In the genomic region with DNA sequence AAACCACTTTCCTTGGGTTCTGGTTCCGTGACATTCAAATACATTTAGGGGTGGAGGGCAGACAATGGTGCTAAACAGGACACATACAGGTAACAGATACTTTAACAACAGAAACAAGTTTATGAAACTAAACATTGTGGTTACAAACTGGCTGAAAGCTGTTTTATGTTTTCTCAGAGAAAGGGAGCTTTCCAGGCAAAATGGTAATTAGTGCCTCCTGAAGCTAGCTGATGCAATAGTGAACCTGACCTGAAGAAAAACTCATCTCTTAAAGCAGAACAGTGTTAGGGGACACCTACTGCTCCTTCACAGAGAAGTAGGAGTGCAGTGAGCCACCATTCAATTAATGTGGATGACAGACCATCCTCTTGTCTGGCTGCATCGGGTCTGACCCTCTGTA, we compare ENCODE assay signal across 18 cellular contexts.
DNase-seq lines count a peak whose midpoint lies in the region; ATAC-seq, FAIRE-seq and TF ChIP-seq lines count a peak whose summit lies in the region.
"Had no signal": no experiment of that assay in that cellular context is flagged by ENCODE, and none has a peak within 500 bp of the region (broad histone marks: within the 10 kb centered on the region; RNA-seq: fewer than 3 reads in every experiment).

No MANE protein-coding gene starts in this region.

- intact Hi-C loops in GM12878 (cut with micrococcal nuclease; ENCODE audit: unreplicated experiment) (no loop called here), stomach (cut with DNase I; ENCODE audit: low total_unique reads) (no loop called here)

- POLR2A ChIA-PET in GM12878 (lab: Charles Lee) = no interaction called here

- TF ChIP-seq CTCF in GM12878 (IDR thresholded peaks at IDR 0.05 in 2 of 3, conservative IDR thresholded peaks at IDR 0.05 in 1 of 3; ENCODE audit: control insufficient read depth in 2 of 3, extremely low read depth in 1 of 3, insufficient read depth in 1 of 3, low read depth in 3 of 3, low read length in 3 of 3) = no peak
- TF ChIP-seq CTCF in stomach (IDR thresholded peaks at IDR 0.05) = no peak

- FAIRE-seq in GM12878 (lab: Jason Lieb, UNC) (no peak), H54 (lab: Jason Lieb, UNC) (no peak)

- H3K4me3 ChIP-seq in GM12878 = no peak overlapping the region
- H3K4me3 ChIP-seq in stomach = no peak overlapping the region
- H3K4me3 ChIP-seq: left ventricle myocardium inferior, sigmoid colon had no signal

- no peaks in the 10 kb centered on the region for H3K36me3 ChIP-seq in GM12878 (ENCODE audit: control insufficient read depth in 2 of 2, insufficient read depth in 2 of 2, low read length in 1 of 2)
- H3K36me3 ChIP-seq in stomach = no peaks in the 10 kb centered on the region
- H3K36me3 ChIP-seq: left ventricle myocardium inferior, sigmoid colon had no signal

- H3K9me3 ChIP-seq in GM12878 (replicated peaks; ENCODE audit: control insufficient read depth, insufficient read depth, low read length) (no peaks in the 10 kb centered on the region), stomach (no peaks in the 10 kb centered on the region)
- H3K9me3 ChIP-seq: sigmoid colon had no signal

- H3K27me3 ChIP-seq in GM12878 (replicated peaks in 1 of 2; ENCODE audit: control insufficient read depth in 2 of 2, insufficient read depth in 2 of 2, low read length in 1 of 2) = no peaks in the 10 kb centered on the region
- H3K27me3 ChIP-seq in stomach = no peaks in the 10 kb centered on the region
- H3K27me3 ChIP-seq: sigmoid colon had no signal

- 46% methylated on average over 2 of the region's 2 CpGs for WGBS in GM12878 (ENCODE audit: insufficient coverage, insufficient replicate concordance, low lambda C conversion rate, missing lambda C conversion rate)
- 83 to 93% (median 90%) methylated on average over 2 of the region's 2 CpGs for WGBS in stomach, 5 donors

- no peak for TF ChIP-seq POLR2A in GM12878 (IDR thresholded peaks at IDR 0.05; ENCODE audit: low read depth, low read length)
- TF ChIP-seq POLR2A in stomach (IDR thresholded peaks at IDR 0.05) = no peak
- no peak for TF ChIP-seq POLR2A in H54 (IDR thresholded peaks at IDR 0.05; ENCODE audit: low read depth, low read length)

- H3K79me2 ChIP-seq in GM12878 (ENCODE audit: control insufficient read depth, insufficient read depth, low read length) = no peaks in the 10 kb centered on the region

- H3K9ac ChIP-seq in GM12878 (ENCODE audit: control insufficient read depth, insufficient read depth, low read length) = no peak overlapping the region

- H3K27ac ChIP-seq in GM12878 (ENCODE audit: control insufficient read depth, insufficient read depth) = no peak overlapping the region
- no peak overlapping the region for H3K27ac ChIP-seq in stomach
- H3K27ac ChIP-seq: epithelial cell of prostate, left ventricle myocardium inferior, RWPE1, sigmoid colon had no signal

- in situ Hi-C loops in GM12878 (cut with MboI) = no loop called here

- H3K4me2 ChIP-seq in GM12878 (ENCODE audit: control insufficient read depth, insufficient read depth) = no peak overlapping the region

- RAD21 ChIA-PET in GM12878 (lab: Charles Lee; ENCODE audit: unreplicated experiment) = no interaction called here

- BruUV-seq in GM12878 (replicated peaks; lab: Mats Ljungman, UMichigan) = no TSS peak

- TF ChIP-seq EP300 in GM12878 (IDR thresholded peaks at IDR 0.05; ENCODE audit: borderline replicate concordance in 1 of 2, control insufficient read depth in 1 of 2, low read depth in 2 of 2, low read length in 2 of 2) (no peak), stomach (IDR thresholded peaks at IDR 0.05) (no peak)

- H2AFZ ChIP-seq in GM12878 (ENCODE audit: control insufficient read depth, low read depth, low read length) = no peak overlapping the region

- no peaks in the 10 kb centered on the region for H4K20me1 ChIP-seq in GM12878 (ENCODE audit: control insufficient read depth, insufficient read depth)

- CTCF ChIA-PET in GM12878 (lab: Yijun Ruan, JAX) = no interaction called here

- H3K4me1 ChIP-seq in GM12878 (ENCODE audit: control insufficient read depth, insufficient read depth, low read length) (no peaks in the 10 kb centered on the region), stomach (peaks cover 0 to 6% (median 3%) of the 10 kb centered on the region in 4 donors)
- H3K4me1 ChIP-seq: left ventricle myocardium inferior, sigmoid colon had no signal

- SMC1A ChIA-PET in GM12878 (lab: Charles Lee; ENCODE audit: uncharacterized antibody, unreplicated experiment) = no interaction called here

- DNase-seq in GM12878 (ENCODE audit: low read depth, low spot score) (no peak), HuH-7 (ENCODE audit: low spot score) (no peak), stomach (no peak), H54 (ENCODE audit: insufficient read length, low spot score) (no peak)
- DNase-seq in stimulated activated CD4-positive, alpha-beta T cell treated with anti-CD3 and anti-CD28 coated beads, Interleukin-4, amount 100 ng/mL, for 1 hour = no peak
- DNase-seq: activated T-cell treated with anti-CD3 and anti-CD28 coated beads, Interleukin-2, amount 50 U/mL, for 24 hours; CD4-positive, CD25-positive, alpha-beta regulatory T cell; DMS79; foreskin melanocyte; left ventricle myocardium inferior; NCI-H1417; sigmoid colon; SW 1271 had no signal

- TF ChIP-seq RAD21 in GM12878 (IDR thresholded peaks at IDR 0.05; ENCODE audit: insufficient read depth, low read depth, low read length) = no peak

- ATAC-seq in GM18499 (IDR thresholded peaks at IDR 0.05; ENCODE audit: insufficient read depth, unreplicated experiment) (peak; percentile 56), GM21576 (IDR thresholded peaks at IDR 0.05; ENCODE audit: unreplicated experiment) (peak; percentile 56), HG02973 (IDR thresholded peaks at IDR 0.05; ENCODE audit: unreplicated experiment) (peak; percentile 76), GM12878 (peak; percentile 55)

TF ChIP-seq in GM12878, 131 proteins besides CTCF, POLR2A, EP300 and RAD21 (continues in another document):
- TF ChIP-seq, protein P1, sequence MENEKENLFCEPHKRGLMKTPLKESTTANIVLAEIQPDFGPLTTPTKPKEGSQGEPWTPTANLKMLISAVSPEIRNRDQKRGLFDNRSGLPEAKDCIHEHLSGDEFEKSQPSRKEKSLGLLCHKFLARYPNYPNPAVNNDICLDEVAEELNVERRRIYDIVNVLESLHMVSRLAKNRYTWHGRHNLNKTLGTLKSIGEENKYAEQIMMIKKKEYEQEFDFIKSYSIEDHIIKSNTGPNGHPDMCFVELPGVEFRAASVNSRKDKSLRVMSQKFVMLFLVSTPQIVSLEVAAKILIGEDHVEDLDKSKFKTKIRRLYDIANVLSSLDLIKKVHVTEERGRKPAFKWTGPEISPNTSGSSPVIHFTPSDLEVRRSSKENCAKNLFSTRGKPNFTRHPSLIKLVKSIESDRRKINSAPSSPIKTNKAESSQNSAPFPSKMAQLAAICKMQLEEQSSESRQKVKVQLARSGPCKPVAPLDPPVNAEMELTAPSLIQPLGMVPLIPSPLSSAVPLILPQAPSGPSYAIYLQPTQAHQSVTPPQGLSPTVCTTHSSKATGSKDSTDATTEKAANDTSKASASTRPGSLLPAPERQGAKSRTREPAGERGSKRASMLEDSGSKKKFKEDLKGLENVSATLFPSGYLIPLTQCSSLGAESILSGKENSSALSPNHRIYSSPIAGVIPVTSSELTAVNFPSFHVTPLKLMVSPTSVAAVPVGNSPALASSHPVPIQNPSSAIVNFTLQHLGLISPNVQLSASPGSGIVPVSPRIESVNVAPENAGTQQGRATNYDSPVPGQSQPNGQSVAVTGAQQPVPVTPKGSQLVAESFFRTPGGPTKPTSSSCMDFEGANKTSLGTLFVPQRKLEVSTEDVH (IDR thresholded peaks at IDR 0.05; ENCODE audit: low read depth, partially characterized antibody) = no peak
- TF ChIP-seq YBX1 (IDR thresholded peaks at IDR 0.05) (no peak), ZZZ3 (IDR thresholded peaks at IDR 0.05; ENCODE audit: control insufficient read depth, insufficient read length, low read depth) (no peak), SREBF2 (IDR thresholded peaks at IDR 0.05; ENCODE audit: low read length) (no peak), MEF2A (IDR thresholded peaks at IDR 0.05; ENCODE audit: insufficient read depth, low read depth, low read length) (no peak), KLF5 (IDR thresholded peaks at IDR 0.05; ENCODE audit: partially characterized antibody) (no peak), MYB (IDR thresholded peaks at IDR 0.05; ENCODE audit: borderline replicate concordance, low read depth, low read length) (no peak), SMARCA5 (IDR thresholded peaks at IDR 0.05) (no peak)
- TF ChIP-seq, protein P2, sequence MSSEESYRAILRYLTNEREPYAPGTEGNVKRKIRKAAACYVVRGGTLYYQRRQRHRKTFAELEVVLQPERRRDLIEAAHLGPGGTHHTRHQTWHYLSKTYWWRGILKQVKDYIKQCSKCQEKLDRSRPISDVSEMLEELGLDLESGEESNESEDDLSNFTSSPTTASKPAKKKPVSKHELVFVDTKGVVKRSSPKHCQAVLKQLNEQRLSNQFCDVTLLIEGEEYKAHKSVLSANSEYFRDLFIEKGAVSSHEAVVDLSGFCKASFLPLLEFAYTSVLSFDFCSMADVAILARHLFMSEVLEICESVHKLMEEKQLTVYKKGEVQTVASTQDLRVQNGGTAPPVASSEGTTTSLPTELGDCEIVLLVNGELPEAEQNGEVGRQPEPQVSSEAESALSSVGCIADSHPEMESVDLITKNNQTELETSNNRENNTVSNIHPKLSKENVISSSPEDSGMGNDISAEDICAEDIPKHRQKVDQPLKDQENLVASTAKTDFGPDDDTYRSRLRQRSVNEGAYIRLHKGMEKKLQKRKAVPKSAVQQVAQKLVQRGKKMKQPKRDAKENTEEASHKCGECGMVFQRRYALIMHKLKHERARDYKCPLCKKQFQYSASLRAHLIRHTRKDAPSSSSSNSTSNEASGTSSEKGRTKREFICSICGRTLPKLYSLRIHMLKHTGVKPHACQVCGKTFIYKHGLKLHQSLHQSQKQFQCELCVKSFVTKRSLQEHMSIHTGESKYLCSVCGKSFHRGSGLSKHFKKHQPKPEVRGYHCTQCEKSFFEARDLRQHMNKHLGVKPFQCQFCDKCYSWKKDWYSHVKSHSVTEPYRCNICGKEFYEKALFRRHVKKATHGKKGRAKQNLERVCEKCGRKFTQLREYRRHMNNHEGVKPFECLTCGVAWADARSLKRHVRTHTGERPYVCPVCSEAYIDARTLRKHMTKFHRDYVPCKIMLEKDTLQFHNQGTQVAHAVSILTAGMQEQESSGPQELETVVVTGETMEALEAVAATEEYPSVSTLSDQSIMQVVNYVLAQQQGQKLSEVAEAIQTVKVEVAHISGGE (CRISPR knock-in tag; IDR thresholded peaks at IDR 0.05) = no peak
- TF ChIP-seq, protein P3, sequence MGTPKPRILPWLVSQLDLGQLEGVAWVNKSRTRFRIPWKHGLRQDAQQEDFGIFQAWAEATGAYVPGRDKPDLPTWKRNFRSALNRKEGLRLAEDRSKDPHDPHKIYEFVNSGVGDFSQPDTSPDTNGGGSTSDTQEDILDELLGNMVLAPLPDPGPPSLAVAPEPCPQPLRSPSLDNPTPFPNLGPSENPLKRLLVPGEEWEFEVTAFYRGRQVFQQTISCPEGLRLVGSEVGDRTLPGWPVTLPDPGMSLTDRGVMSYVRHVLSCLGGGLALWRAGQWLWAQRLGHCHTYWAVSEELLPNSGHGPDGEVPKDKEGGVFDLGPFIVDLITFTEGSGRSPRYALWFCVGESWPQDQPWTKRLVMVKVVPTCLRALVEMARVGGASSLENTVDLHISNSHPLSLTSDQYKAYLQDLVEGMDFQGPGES (IDR thresholded peaks at IDR 0.05) = no peak
